8 cellular contexts compared by ENCODE assay signal in genomic region chr1:25022361-25023189, GRCh38.
DNase-seq lines count a peak whose midpoint lies in the region; ATAC-seq, FAIRE-seq and TF ChIP-seq lines count a peak whose summit lies in the region.

No MANE protein-coding gene starts in this region.

- FAIRE-seq in bronchial epithelial cell (lab: Jason Lieb, UNC) (no peak), HepG2 (lab: Jason Lieb, UNC) (no peak)

- BruUV-seq in HepG2 (replicated peaks; lab: Mats Ljungman, UMichigan), result no TSS peak

- ATAC-seq in GM21576 (IDR thresholded peaks at IDR 0.05; ENCODE audit: unreplicated experiment), result peak; percentile 69
- ATAC-seq in HepG2, result peak; percentile 41

- CTCF ChIA-PET in HepG2 (lab: Yijun Ruan, JAX; ENCODE audit: low intra/inter-chr PET ratio, low total read pairs), result interaction anchor here (0.5 kb wide), 1 partner anchor 193 kb away, joined by 3 read pairs; no protein-coding TSS in a partner anchor

- TF ChIP-seq POLR2A in HepG2 (IDR thresholded peaks at IDR 0.05; ENCODE audit: insufficient read depth in 1 of 2, low read depth in 2 of 2, low read length in 2 of 2), result no peak

- H2AFZ ChIP-seq in HepG2 (ENCODE audit: low read length), result no peak overlapping the region

- in situ Hi-C loops in KBM-7 (cut with MboI; ENCODE audit: low pct_unique_long_range_greater_than_20kb, low sequenced_read_pairs), result no loop called here
- in situ Hi-C loops in HepG2 (cut with HindIII; ENCODE audit: extremely low pct_ligation_motif_present, low pct_unique_long_range_greater_than_20kb), result no loop called here

- H4K20me1 ChIP-seq in HepG2 (ENCODE audit: insufficient read depth, low read length), result no peaks in the 10 kb centered on the region

- H3K27me3 ChIP-seq in bronchial epithelial cell (ENCODE audit: control insufficient read depth, insufficient read depth, low read length), result peaks cover 2% of the 10 kb centered on the region
- H3K27me3 ChIP-seq in HepG2 (ENCODE audit: control insufficient read depth in 1 of 2, insufficient read depth in 2 of 2, low read length in 2 of 2), result peaks cover 5 to 9% of the 10 kb centered on the region in 2 experiments; a peak in 3 of 5 replicates

- TF ChIP-seq CTCF in bronchial epithelial cell (IDR thresholded peaks at IDR 0.05; ENCODE audit: insufficient read depth, low read length, severe bottlenecking) (no peak), HepG2 (CRISPR knock-in tag; IDR thresholded peaks at IDR 0.05) (no peak)

- H3K9ac ChIP-seq in HepG2 (ENCODE audit: insufficient read depth, low read depth, low read length), result peak overlapping the region; percentile 59; the same call in 1 of the 2 replicates

- no peak for TF ChIP-seq RAD21 in HepG2 (CRISPR knock-in tag; IDR thresholded peaks at IDR 0.05)

- peak overlapping the region; percentile 94 for H3K4me2 ChIP-seq in HepG2 (ENCODE audit: low read depth, low read length)

- DNase-seq in ELR (ENCODE audit: low read depth) (peak; percentile 97), KBM-7 (peak; percentile 96), bronchial epithelial cell (ENCODE audit: low read depth) (peak; percentile 63), HepG2 (ENCODE audit: low spot score) (peak; percentile 17), NCI-H146 (lab: John Stamatoyannopoulos, UW) (no peak)
- DNase-seq in activated CD4-positive, CD25-positive, alpha-beta regulatory T cell (lab: John Stamatoyannopoulos, UW), result peak; percentile 68 to 97 (median 90)
- DNase-seq in stimulated activated CD4-positive, alpha-beta T cell treated with anti-CD3 and anti-CD28 coated beads, TNF-alpha, amount 100 ng/mL, for 4 hours (ENCODE audit: low read depth in 3 of 3), result peak; percentile 75 to 93 (median 88)

- H3K9me3 ChIP-seq in HepG2 (ENCODE audit: low read length), result no peaks in the 10 kb centered on the region

- H3K27ac ChIP-seq in HepG2 (ENCODE audit: extremely low read length, insufficient read depth, low read length), result no peak overlapping the region

- TF ChIP-seq EP300 in HepG2 (IDR thresholded peaks at IDR 0.05; ENCODE audit: low read depth in 2 of 2, low read length in 2 of 2) (0 out of 4 replicates have a peak, but pooled peaks of 1 of the 2 experiments have one; percentile 3), HepG2 (CRISPR knock-in tag; IDR thresholded peaks at IDR 0.05; ENCODE audit: borderline replicate concordance) (no peak)

- H3K4me3 ChIP-seq in bronchial epithelial cell (ENCODE audit: low read depth, low read length), result no peak overlapping the region
- H3K4me3 ChIP-seq in HepG2 (replicated peaks in 1 of 3; ENCODE audit: insufficient read depth in 1 of 3, low read depth in 2 of 3, low read length in 3 of 3), result peak overlapping the region; percentile 42 to 69 (median 51); a peak in 5 of 6 replicates

- 5% methylated on average over 8 of the region's 20 CpGs for WGBS in HepG2 (ENCODE audit: low lambda C conversion rate)

- POLR2A ChIA-PET in HepG2 (lab: Yijun Ruan, JAX), result no interaction called here

- H3K36me3 ChIP-seq in bronchial epithelial cell (ENCODE audit: control insufficient read depth, insufficient read depth, low read length) (no peaks in the 10 kb centered on the region), HepG2 (replicated peaks in 1 of 2; ENCODE audit: control insufficient read depth in 1 of 2, insufficient read depth in 2 of 2, low read length in 2 of 2) (no peaks in the 10 kb centered on the region)

- H3K4me1 ChIP-seq in HepG2 (ENCODE audit: insufficient read depth, low read length), result peaks cover 25% of the 10 kb centered on the region

- intact Hi-C loops in HepG2 (cut with micrococcal nuclease; ENCODE audit: unreplicated experiment), result no loop called here

- no peaks in the 10 kb centered on the region for H3K79me2 ChIP-seq in HepG2 (ENCODE audit: insufficient read depth, low read length)

TF ChIP-seq in HepG2, 621 proteins besides CTCF, POLR2A, EP300 and RAD21 (continues in another document):
- TF ChIP-seq ZNF530 (CRISPR knock-in tag; IDR thresholded peaks at IDR 0.05; ENCODE audit: low read depth) (no peak), BCL3 (CRISPR knock-in tag; IDR thresholded peaks at IDR 0.05) (no peak), ZNF782 (CRISPR knock-in tag; IDR thresholded peaks at IDR 0.05; ENCODE audit: borderline replicate concordance) (no peak), BCLAF1 (IDR thresholded peaks at IDR 0.05) (no peak), ZNF354B (CRISPR knock-in tag; IDR thresholded peaks at IDR 0.05) (no peak), ZNF124 (CRISPR knock-in tag; IDR thresholded peaks at IDR 0.05) (no peak), CHCHD3 (CRISPR knock-in tag; IDR thresholded peaks at IDR 0.05) (0 out of 2 replicates have a peak, but pooled peaks have one; percentile 21), PITX1 (CRISPR knock-in tag; IDR thresholded peaks at IDR 0.05) (0 out of 2 replicates have a peak, but pooled peaks have one; percentile 20)
